Comparison of ENCODE assay signal across 1 cellular context in genomic region chr18:79046522-79046921, GRCh38.
TF ChIP-seq lines count a peak whose summit lies in the region.

No MANE protein-coding gene starts in this region.

TF ChIP-seq in HepG2, 621 proteins besides CTCF, POLR2A, EP300 and RAD21 (continued from another document):
- TF ChIP-seq, protein P1, sequence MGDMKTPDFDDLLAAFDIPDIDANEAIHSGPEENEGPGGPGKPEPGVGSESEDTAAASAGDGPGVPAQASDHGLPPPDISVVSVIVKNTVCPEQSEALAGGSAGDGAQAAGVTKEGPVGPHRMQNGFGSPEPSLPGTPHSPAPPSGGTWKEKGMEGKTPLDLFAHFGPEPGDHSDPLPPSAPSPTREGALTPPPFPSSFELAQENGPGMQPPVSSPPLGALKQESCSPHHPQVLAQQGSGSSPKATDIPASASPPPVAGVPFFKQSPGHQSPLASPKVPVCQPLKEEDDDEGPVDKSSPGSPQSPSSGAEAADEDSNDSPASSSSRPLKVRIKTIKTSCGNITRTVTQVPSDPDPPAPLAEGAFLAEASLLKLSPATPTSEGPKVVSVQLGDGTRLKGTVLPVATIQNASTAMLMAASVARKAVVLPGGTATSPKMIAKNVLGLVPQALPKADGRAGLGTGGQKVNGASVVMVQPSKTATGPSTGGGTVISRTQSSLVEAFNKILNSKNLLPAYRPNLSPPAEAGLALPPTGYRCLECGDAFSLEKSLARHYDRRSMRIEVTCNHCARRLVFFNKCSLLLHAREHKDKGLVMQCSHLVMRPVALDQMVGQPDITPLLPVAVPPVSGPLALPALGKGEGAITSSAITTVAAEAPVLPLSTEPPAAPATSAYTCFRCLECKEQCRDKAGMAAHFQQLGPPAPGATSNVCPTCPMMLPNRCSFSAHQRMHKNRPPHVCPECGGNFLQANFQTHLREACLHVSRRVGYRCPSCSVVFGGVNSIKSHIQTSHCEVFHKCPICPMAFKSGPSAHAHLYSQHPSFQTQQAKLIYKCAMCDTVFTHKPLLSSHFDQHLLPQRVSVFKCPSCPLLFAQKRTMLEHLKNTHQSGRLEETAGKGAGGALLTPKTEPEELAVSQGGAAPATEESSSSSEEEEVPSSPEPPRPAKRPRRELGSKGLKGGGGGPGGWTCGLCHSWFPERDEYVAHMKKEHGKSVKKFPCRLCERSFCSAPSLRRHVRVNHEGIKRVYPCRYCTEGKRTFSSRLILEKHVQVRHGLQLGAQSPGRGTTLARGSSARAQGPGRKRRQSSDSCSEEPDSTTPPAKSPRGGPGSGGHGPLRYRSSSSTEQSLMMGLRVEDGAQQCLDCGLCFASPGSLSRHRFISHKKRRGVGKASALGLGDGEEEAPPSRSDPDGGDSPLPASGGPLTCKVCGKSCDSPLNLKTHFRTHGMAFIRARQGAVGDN (CRISPR knock-in tag; IDR thresholded peaks at IDR 0.05), result peak; percentile 38; the same call in 1 of the 2 replicates
- TF ChIP-seq ARNT (IDR thresholded peaks at IDR 0.05), result no peak
- no peak for TF ChIP-seq ZBTB7B (CRISPR knock-in tag; IDR thresholded peaks at IDR 0.05)
- no peak for TF ChIP-seq ZNF609 (CRISPR knock-in tag; IDR thresholded peaks at IDR 0.05; ENCODE audit: borderline replicate concordance)
- TF ChIP-seq, protein P2, sequence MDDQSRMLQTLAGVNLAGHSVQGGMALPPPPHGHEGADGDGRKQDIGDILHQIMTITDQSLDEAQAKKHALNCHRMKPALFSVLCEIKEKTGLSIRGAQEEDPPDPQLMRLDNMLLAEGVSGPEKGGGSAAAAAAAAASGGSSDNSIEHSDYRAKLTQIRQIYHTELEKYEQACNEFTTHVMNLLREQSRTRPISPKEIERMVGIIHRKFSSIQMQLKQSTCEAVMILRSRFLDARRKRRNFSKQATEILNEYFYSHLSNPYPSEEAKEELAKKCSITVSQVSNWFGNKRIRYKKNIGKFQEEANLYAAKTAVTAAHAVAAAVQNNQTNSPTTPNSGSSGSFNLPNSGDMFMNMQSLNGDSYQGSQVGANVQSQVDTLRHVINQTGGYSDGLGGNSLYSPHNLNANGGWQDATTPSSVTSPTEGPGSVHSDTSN (CRISPR knock-in tag; IDR thresholded peaks at IDR 0.05; ENCODE audit: borderline replicate concordance), result no peak
- TF ChIP-seq BHLHE40 (IDR thresholded peaks at IDR 0.05; ENCODE audit: low read length), result peak; percentile 10; the same call in 1 of the 2 replicates
- TF ChIP-seq ZFP36L1 (CRISPR knock-in tag; IDR thresholded peaks at IDR 0.05), result no peak
- no peak for TF ChIP-seq ZKSCAN1 (IDR thresholded peaks at IDR 0.05; ENCODE audit: low read length)
- TF ChIP-seq ZNF230 (CRISPR knock-in tag; IDR thresholded peaks at IDR 0.05), result no peak
